ENCODE assay signal across 8 cellular contexts in the genomic region with DNA sequence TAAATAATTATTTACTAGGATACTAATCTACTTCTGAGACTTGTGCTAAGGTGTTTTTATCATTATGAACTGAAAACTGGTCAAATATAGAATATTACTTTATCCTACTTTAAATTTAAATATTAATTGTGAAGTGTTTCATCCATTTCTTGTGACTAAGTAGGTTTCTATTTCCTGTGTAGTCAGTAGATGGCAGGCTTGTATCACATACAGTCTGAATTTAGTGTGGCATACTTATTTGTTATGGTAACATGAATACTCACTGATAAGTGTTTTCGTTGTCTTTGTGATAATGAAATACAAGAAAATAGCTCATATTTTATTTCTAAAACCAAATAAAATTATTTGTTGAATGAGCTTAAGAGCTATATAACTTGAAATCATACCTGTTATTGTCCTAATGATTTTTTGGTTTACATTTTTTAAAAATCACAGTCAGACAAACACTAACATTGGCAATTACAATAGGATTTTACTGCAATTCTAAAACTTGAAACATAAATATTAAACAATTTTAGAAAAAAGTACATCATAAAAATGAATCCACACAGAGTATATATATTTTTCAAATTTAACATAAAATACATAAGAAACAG.
DNase-seq lines count a peak whose midpoint lies in the region; ATAC-seq, FAIRE-seq and TF ChIP-seq lines count a peak whose summit lies in the region.

No MANE protein-coding gene starts in this region.

- no peak overlapping the region for H3K27ac Mint-ChIP-seq in activated CD4-positive, alpha-beta memory T cell treated with anti-CD3 and anti-CD28 coated beads for 36 hours

- peak; percentile 94 for FAIRE-seq in TTC549 (lab: Jason Lieb, UNC)

- no peaks in the 10 kb centered on the region for H3K27me3 Mint-ChIP-seq in activated CD4-positive, alpha-beta memory T cell treated with anti-CD3 and anti-CD28 coated beads for 36 hours

- CTCF ChIA-PET in activated CD4-positive, alpha-beta memory T cell treated with anti-CD3 and anti-CD28 coated beads for 36 hours (lab: Charles Lee): no interaction called here

- ATAC-seq in GM21619 (IDR thresholded peaks at IDR 0.05; ENCODE audit: unreplicated experiment) (peak; percentile 81), HG02759 (IDR thresholded peaks at IDR 0.05; ENCODE audit: unreplicated experiment) (no peak), HG03108 (IDR thresholded peaks at IDR 0.05; ENCODE audit: unreplicated experiment) (no peak)

- intact Hi-C loops in activated CD4-positive, alpha-beta memory T cell treated with anti-CD3 and anti-CD28 coated beads for 36 hours (cut with micrococcal nuclease): no loop called here

- H3K36me3 Mint-ChIP-seq in activated CD4-positive, alpha-beta memory T cell treated with anti-CD3 and anti-CD28 coated beads for 36 hours: no peaks in the 10 kb centered on the region

- DNase-seq in COR-L47 (lab: John Stamatoyannopoulos, UW): peak; percentile 54
- peak; percentile 54 for DNase-seq in NCI-H1092 (lab: John Stamatoyannopoulos, UW)
- peak; percentile 9 for DNase-seq in kidney epithelial cell (ENCODE audit: low read depth)
- no peak for DNase-seq in activated CD4-positive, alpha-beta memory T cell treated with anti-CD3 and anti-CD28 coated beads for 36 hours

- peaks cover 3% of the 10 kb centered on the region for H3K9me3 Mint-ChIP-seq in activated CD4-positive, alpha-beta memory T cell treated with anti-CD3 and anti-CD28 coated beads for 36 hours

- POLR2A ChIA-PET in activated CD4-positive, alpha-beta memory T cell treated with anti-CD3 and anti-CD28 coated beads for 36 hours (lab: Charles Lee): no interaction called here

- H3K4me3 ChIP-seq in kidney epithelial cell (ENCODE audit: low read depth, low read length): no peak overlapping the region

- no peaks in the 10 kb centered on the region for H3K27me3 ChIP-seq in kidney epithelial cell (ENCODE audit: control insufficient read depth, insufficient read depth, low read length)

- H3K4me3 Mint-ChIP-seq in activated CD4-positive, alpha-beta memory T cell treated with anti-CD3 and anti-CD28 coated beads for 36 hours: no peak overlapping the region

- peak; percentile 55 for TF ChIP-seq CTCF in kidney epithelial cell (IDR thresholded peaks at IDR 0.05; ENCODE audit: insufficient read depth, low read length, poor library complexity, severe bottlenecking)

- no peaks in the 10 kb centered on the region for H3K4me1 Mint-ChIP-seq in activated CD4-positive, alpha-beta memory T cell treated with anti-CD3 and anti-CD28 coated beads for 36 hours (ENCODE audit: low read depth)

- H3K36me3 ChIP-seq in kidney epithelial cell (ENCODE audit: control insufficient read depth, insufficient read depth, low read length): no peaks in the 10 kb centered on the region
